Comparison of ENCODE assay signal across 16 cellular contexts in the genomic region with DNA sequence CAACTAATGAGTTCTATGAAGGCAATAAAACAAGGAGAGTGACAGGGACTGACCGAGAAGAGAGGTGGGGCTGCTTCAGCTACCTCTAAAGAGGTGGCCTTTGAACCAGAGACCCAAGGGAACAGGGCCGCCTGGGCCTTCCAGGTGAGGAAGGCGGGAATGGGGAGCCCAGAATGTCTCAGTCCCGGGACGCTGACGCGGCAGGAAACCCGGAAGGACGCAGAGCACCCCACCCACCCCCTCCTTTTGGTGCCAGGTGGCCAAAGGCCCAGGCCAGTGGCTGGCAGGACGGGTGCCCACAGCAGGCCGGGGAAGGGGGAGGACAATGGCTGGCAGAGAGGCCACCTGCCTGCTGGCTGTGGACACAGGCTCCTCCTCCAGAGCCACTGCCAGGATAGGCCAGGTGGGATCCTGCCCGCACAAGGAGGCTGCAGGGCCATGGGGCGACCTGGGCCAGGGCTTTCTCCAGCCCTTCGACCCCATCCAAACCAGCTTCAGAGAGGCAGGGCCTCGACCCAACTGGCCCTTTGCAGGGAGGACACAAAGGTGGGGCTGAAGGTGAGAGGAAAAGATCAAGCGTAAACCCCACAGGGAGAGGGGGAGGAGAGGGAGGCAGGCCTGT. TPM values are rescaled to one million over a fixed set of nuclear protein-coding genes. Genes with fewer than 3 reads are reported as not detected.
A peak's percentile ranks its signal among the peaks of the same experiment; 100 is the strongest.
DNase-seq lines count a peak whose midpoint lies in the region; ATAC-seq and TF ChIP-seq lines count a peak whose summit lies in the region.
"Had no signal": no experiment of that assay in that cellular context is flagged by ENCODE, and none has a peak within 500 bp of the region (broad histone marks: within the 10 kb centered on the region; RNA-seq: fewer than 3 reads in every experiment).

No MANE protein-coding gene starts in this region.

- H3K9me2 ChIP-seq in PC-3 (replicated peaks; ENCODE audit: low read length): no peaks in the 10 kb centered on the region

- H3F3A ChIP-seq in neural progenitor cell (ENCODE audit: low read depth) (peaks cover 26% of the 10 kb centered on the region), PC-3 (ENCODE audit: low read length, unreplicated experiment) (no peaks in the 10 kb centered on the region)

- no peak overlapping the region for H3K4me2 ChIP-seq in neural progenitor cell
- H3K4me2 ChIP-seq in PC-3 (ENCODE audit: low read length): no peak overlapping the region

- no peak overlapping the region for H3K4me3 Mint-ChIP-seq in neural progenitor cell
- no peak overlapping the region for H3K4me3 Mint-ChIP-seq in activated CD4-positive, alpha-beta memory T cell treated with anti-CD3 and anti-CD28 coated beads for 36 hours
- H3K4me3 Mint-ChIP-seq: activated CD4-positive, alpha-beta memory T cell treated with anti-CD3 and anti-CD28 coated beads, Interleukin-2, amount 10 ng/mL, durations not matched to agents 7 days and 5 days; mesothelial cell of epicardium had no signal

- peak overlapping the region; percentile 78 for H3K27ac Mint-ChIP-seq in neural progenitor cell
- H3K27ac Mint-ChIP-seq in activated CD4-positive, alpha-beta memory T cell treated with anti-CD3 and anti-CD28 coated beads for 36 hours: no peak overlapping the region
- H3K27ac Mint-ChIP-seq: activated CD4-positive, alpha-beta memory T cell treated with anti-CD3 and anti-CD28 coated beads, Interleukin-2, amount 10 ng/mL, durations not matched to agents 7 days and 5 days; mesothelial cell of epicardium had no signal

- H3K4me1 ChIP-seq in heart right ventricle: peaks cover 16 to 84% (median 66%) of the 10 kb centered on the region in 9 donors
- H3K4me1 ChIP-seq in neural progenitor cell: peaks cover 40% of the 10 kb centered on the region
- no peaks in the 10 kb centered on the region for H3K4me1 ChIP-seq in PC-3 (ENCODE audit: insufficient read depth, low read length)

- H3K4me1 Mint-ChIP-seq in neural progenitor cell: peaks cover 77% of the 10 kb centered on the region
- peaks cover 15% of the 10 kb centered on the region for H3K4me1 Mint-ChIP-seq in activated CD4-positive, alpha-beta memory T cell treated with anti-CD3 and anti-CD28 coated beads for 36 hours (ENCODE audit: low read depth)
- H3K4me1 Mint-ChIP-seq: activated CD4-positive, alpha-beta memory T cell treated with anti-CD3 and anti-CD28 coated beads, Interleukin-2, amount 10 ng/mL, durations not matched to agents 7 days and 5 days had no signal

- ATAC-seq in heart right ventricle (peak in 3 of 8 donors; percentile 3 to 20 (median 16)), HG02973 (IDR thresholded peaks at IDR 0.05; ENCODE audit: unreplicated experiment) (no peak), PC-3 (no peak)

- no peak for TF ChIP-seq CTCF in heart right ventricle (IDR thresholded peaks at IDR 0.05)
- TF ChIP-seq CTCF in neural progenitor cell (IDR thresholded peaks at IDR 0.05): no peak
- no peak for TF ChIP-seq CTCF in PC-3 (conservative IDR thresholded peaks at IDR 0.05; ENCODE audit: low read depth, low read length)

- 53 to 55% methylated on average over 15 to 16 of the region's 16 CpGs for WGBS in heart right ventricle, 2 donors

- no peaks in the 10 kb centered on the region for H3K9me3 Mint-ChIP-seq in neural progenitor cell
- no peaks in the 10 kb centered on the region for H3K9me3 Mint-ChIP-seq in activated CD4-positive, alpha-beta memory T cell treated with anti-CD3 and anti-CD28 coated beads for 36 hours
- H3K9me3 Mint-ChIP-seq: activated CD4-positive, alpha-beta memory T cell treated with anti-CD3 and anti-CD28 coated beads, Interleukin-2, amount 10 ng/mL, durations not matched to agents 7 days and 5 days; mesothelial cell of epicardium had no signal

- no peak overlapping the region for H2AFZ ChIP-seq in neural progenitor cell (replicated peaks)
- H2AFZ ChIP-seq in PC-3 (ENCODE audit: low read length): no peak overlapping the region

- no peaks in the 10 kb centered on the region for H3K36me3 Mint-ChIP-seq in neural progenitor cell
- no peaks in the 10 kb centered on the region for H3K36me3 Mint-ChIP-seq in activated CD4-positive, alpha-beta memory T cell treated with anti-CD3 and anti-CD28 coated beads for 36 hours

- H3K9me3 ChIP-seq in heart right ventricle (no peaks in the 10 kb centered on the region), neural progenitor cell (ENCODE audit: low read depth) (no peaks in the 10 kb centered on the region), PC-3 (ENCODE audit: low read length) (no peaks in the 10 kb centered on the region)
- H3K9me3 ChIP-seq: MG63, tibial artery had no signal

- H3K79me2 ChIP-seq in neural progenitor cell (ENCODE audit: low read depth): no peaks in the 10 kb centered on the region
- H3K79me2 ChIP-seq in PC-3 (ENCODE audit: low read length): no peaks in the 10 kb centered on the region

- BruUV-seq in PC-3 (replicated peaks; lab: Mats Ljungman, UMichigan): no TSS peak

- H3K9ac ChIP-seq in neural progenitor cell: no peak overlapping the region
- no peak overlapping the region for H3K9ac ChIP-seq in PC-3 (ENCODE audit: low read length)

- peaks cover 10% of the 10 kb centered on the region for H3K27me3 Mint-ChIP-seq in neural progenitor cell (ENCODE audit: insufficient read depth, low read depth)
- H3K27me3 Mint-ChIP-seq in activated CD4-positive, alpha-beta memory T cell treated with anti-CD3 and anti-CD28 coated beads for 36 hours: peaks cover 14% of the 10 kb centered on the region

- peaks cover 5% of the 10 kb centered on the region for H4K20me1 ChIP-seq in neural progenitor cell (ENCODE audit: low read depth)
- no peaks in the 10 kb centered on the region for H4K20me1 ChIP-seq in PC-3 (ENCODE audit: low read length)

- H3K4me3 ChIP-seq in heart right ventricle (no peak overlapping the region), neural progenitor cell (no peak overlapping the region), PC-3 (ENCODE audit: low read length) (no peak overlapping the region)
- H3K4me3 ChIP-seq: MG63, tibial artery had no signal

- H3K27ac ChIP-seq in heart right ventricle (peak overlapping the region in 7 of 10 donors; percentile 56 to 81 (median 68)), neural progenitor cell (no peak overlapping the region), PC-3 (ENCODE audit: low read length) (no peak overlapping the region)
- H3K27ac ChIP-seq: tibial artery had no signal

- intact Hi-C loops in heart right ventricle (cut with DNase I): loop anchor here in 1 of 10 donors (5.0 kb wide), 1 partner anchor 54 kb away; no protein-coding TSS in a partner anchor
- intact Hi-C loops in PC-3 (cut with micrococcal nuclease): no loop called here
- intact Hi-C loops in activated CD4-positive, alpha-beta memory T cell treated with anti-CD3 and anti-CD28 coated beads for 36 hours (cut with micrococcal nuclease): no loop called here

- POLR2A ChIA-PET in PC-3 (lab: Charles Lee; ENCODE audit: unreplicated experiment): no interaction called here
- POLR2A ChIA-PET in activated CD4-positive, alpha-beta memory T cell treated with anti-CD3 and anti-CD28 coated beads for 36 hours (lab: Charles Lee): no interaction called here

- CTCF ChIA-PET in PC-3 (lab: Charles Lee): no interaction called here
- CTCF ChIA-PET in activated CD4-positive, alpha-beta memory T cell treated with anti-CD3 and anti-CD28 coated beads for 36 hours (lab: Charles Lee): no interaction called here

- DNase-seq in DMS153 treated with DMSO at 0.1 percent for 48 hours (lab: John Stamatoyannopoulos, UW; ENCODE audit: unreplicated experiment) (peak; percentile 62), NCI-H2196 (lab: John Stamatoyannopoulos, UW; ENCODE audit: unreplicated experiment) (peak; percentile 70), heart right ventricle (no peak), neural progenitor cell (ENCODE audit: low spot score) (no peak), PC-3 (no peak)
- no peak for DNase-seq in activated CD4-positive, CD25-positive, alpha-beta regulatory T cell treated with anti-CD3 and anti-CD28 coated beads, Interleukin-2, amount 50 U/mL, for 72 hours
- DNase-seq in activated CD4-positive, alpha-beta memory T cell treated with anti-CD3 and anti-CD28 coated beads for 36 hours: no peak
- DNase-seq: activated CD4-positive, alpha-beta memory T cell treated with anti-CD3 and anti-CD28 coated beads, Interleukin-2, amount 10 ng/mL, durations not matched to agents 7 days and 5 days; amygdala; cortex of kidney; MG63; NCI-H446 treated with DMSO at 0.1 percent for 48 hours; posterior cingulate gyrus; tibial artery had no signal

- H3K36me3 ChIP-seq in heart right ventricle (no peaks in the 10 kb centered on the region), neural progenitor cell (no peaks in the 10 kb centered on the region), PC-3 (ENCODE audit: low read depth, low read length) (no peaks in the 10 kb centered on the region)
- H3K36me3 ChIP-seq: MG63, tibial artery had no signal

- H3K27me3 ChIP-seq in heart right ventricle (peaks cover 0 to 3% (median 0%) of the 10 kb centered on the region in 7 donors), neural progenitor cell (no peaks in the 10 kb centered on the region), PC-3 (ENCODE audit: low read length) (no peaks in the 10 kb centered on the region)
- H3K27me3 ChIP-seq: MG63 had no signal

RNA-seq across cellular contexts. Expression of a gene that starts 58.2 kb away (rescaled TPM):
- total RNA-seq in heart right ventricle (10 to 100 TPM; 54.4 to 79.8 (median 66.1) TPM), neural progenitor cell (ENCODE audit: low replicate concordance) (3.4 and 10.1 TPM in 2 replicates), PC-3 (2014; rRNA removed) (12.8 and 21.4 TPM in 2 replicates)
- polyA plus RNA-seq in heart right ventricle: 10 to 100 TPM; 19.5 to 44.9 TPM
- 1 to 10 TPM; 5.5 to 6.3 TPM for total RNA-seq in activated CD4-positive, alpha-beta memory T cell treated with anti-CD3 and anti-CD28 coated beads for 36 hours

Comparison
In these comparisons a context has a peak if more than half of its experiments do, and no peak if none do; other contexts are left out.
1. DNase-seq: peak in DMS153 treated with DMSO at 0.1 percent for 48 hours (single experiment) and NCI-H2196 (single experiment); none in heart right ventricle (0 of 2), neural progenitor cell (single experiment), PC-3 (single experiment), activated CD4-positive, CD25-positive, alpha-beta regulatory T cell treated with anti-CD3 and anti-CD28 coated beads, Interleukin-2, amount 50 U/mL, for 72 hours (single experiment) and activated CD4-positive, alpha-beta memory T cell treated with anti-CD3 and anti-CD28 coated beads for 36 hours (single experiment).
2. H3K27ac ChIP-seq: peak in heart right ventricle (7 of 10); none in neural progenitor cell (single experiment) and PC-3 (single experiment).